In genomic region chr1:5995871-5996630, GRCh38 we compare ENCODE assay signal across 24 cellular contexts. TPM values are rescaled to one million over a fixed set of nuclear protein-coding genes. Genes with fewer than 3 reads are reported as not detected.
DNase-seq lines count a peak whose midpoint lies in the region; ATAC-seq and TF ChIP-seq lines count a peak whose summit lies in the region.
"Had no signal": no experiment of that assay in that cellular context is flagged by ENCODE, and none has a peak within 500 bp of the region (broad histone marks: within the 10 kb centered on the region; RNA-seq: fewer than 3 reads in every experiment).

No MANE protein-coding gene starts in this region.

- TF ChIP-seq CTCF in CD4-positive, alpha-beta T cell (IDR thresholded peaks at IDR 0.05), result no peak
- TF ChIP-seq CTCF in left ventricle myocardium inferior (IDR thresholded peaks at IDR 0.05; ENCODE audit: borderline replicate concordance), result no peak

- no peaks in the 10 kb centered on the region for H3K27me3 ChIP-seq in BLaER1 treated with 17β-estradiol and CSF1 and Interleukin-3, amounts not matched to agents 10 nM and 100 nM
- no peaks in the 10 kb centered on the region for H3K27me3 ChIP-seq in CD4-positive, alpha-beta T cell (ENCODE audit: control insufficient read depth, insufficient read depth, low read length)
- no peaks in the 10 kb centered on the region for H3K27me3 ChIP-seq in left ventricle myocardium inferior (ENCODE audit: low read depth)
- no peaks in the 10 kb centered on the region for H3K27me3 ChIP-seq in neuronal stem cell (ENCODE audit: control insufficient read depth in 3 of 3, insufficient read depth in 3 of 3, low read depth in 1 of 3, low read length in 3 of 3)
- H3K27me3 ChIP-seq: heart right ventricle, ovary had no signal

- peak overlapping the region; percentile 44 for H2AK5ac ChIP-seq in neuronal stem cell (ENCODE audit: low read depth, low read length)

- 0 out of 22 replicates have a peak overlapping the region, but pooled peaks of 2 of the 11 experiments have one; percentile 2 for H3K9ac ChIP-seq in BLaER1 treated with 17β-estradiol and CSF1 and Interleukin-3, amounts not matched to agents 10 nM and 100 nM
- H3K9ac ChIP-seq in neuronal stem cell (ENCODE audit: low read depth, low read length, poor library complexity), result no peak overlapping the region

- no peak overlapping the region for H3K23ac ChIP-seq in neuronal stem cell (ENCODE audit: low read depth, low read length, poor library complexity)

- no peak overlapping the region for H3K4me3 ChIP-seq in BLaER1 treated with 17β-estradiol and CSF1 and Interleukin-3, amounts not matched to agents 10 nM and 100 nM
- H3K4me3 ChIP-seq in left ventricle myocardium inferior (no peak overlapping the region), neuronal stem cell (ENCODE audit: low read length in 2 of 2) (no peak overlapping the region)
- H3K4me3 ChIP-seq: coronary artery, heart right ventricle, K562, ovary had no signal

- H3K27me3 Mint-ChIP-seq in CD4-positive, alpha-beta T cell, result no peaks in the 10 kb centered on the region
- H3K27me3 Mint-ChIP-seq: activated naive CD4-positive, alpha-beta T cell treated with anti-CD3 and anti-CD28 coated beads, Interleukin-2, amount 50 U/mL, for 24 hours had no signal

- WGBS in neuronal stem cell (ENCODE audit: extremely low coverage in 2 of 2, insufficient read length in 2 of 2, insufficient replicate concordance in 1 of 2), 2 donors, result no CpG with 5 or more reads among the region's 17 CpGs

- H3K9me3 Mint-ChIP-seq in CD4-positive, alpha-beta T cell, result no peaks in the 10 kb centered on the region
- H3K9me3 Mint-ChIP-seq: activated naive CD4-positive, alpha-beta T cell treated with anti-CD3 and anti-CD28 coated beads, Interleukin-2, amount 50 U/mL, for 24 hours; activated T-cell treated with anti-CD3 and anti-CD28 coated beads, Interleukin-2, amount 50 U/mL, for 72 hours; endodermal cell had no signal

- no peak overlapping the region for H3K4ac ChIP-seq in neuronal stem cell (ENCODE audit: low read length)

- DNase-seq in CD4-positive, alpha-beta T cell, result no peak
- DNase-seq in left ventricle myocardium inferior (peak; percentile 6), neuronal stem cell (ENCODE audit: low spot score) (no peak), dedifferentiated amniotic fluid mesenchymal stem cell (ENCODE audit: extremely low spot score) (no peak), SIG-M5 treated with dmso at 0.1 percent for 504 hours (lab: John Stamatoyannopoulos, UW; ENCODE audit: unreplicated experiment) (no peak)
- DNase-seq in stimulated activated CD4-positive, alpha-beta T cell treated with anti-CD3 and anti-CD28 coated beads, Interleukin-2, amount 100 ng/mL, for 48 hours, result no peak
- DNase-seq: activated T-cell treated with anti-CD3 and anti-CD28 coated beads, Interleukin-2, amount 50 U/mL, for 72 hours; endodermal cell; foreskin fibroblast; NCI-H1105 treated with DMSO at 0.1 percent for 48 hours; NCI-H1930; NCI-H69; stimulated activated CD4-positive, alpha-beta T cell treated with anti-CD3 and anti-CD28 coated beads, Interleukin-4, amount 100 ng/mL, for 1 hour; trophoblast cell had no signal

- H2AFZ ChIP-seq in neuronal stem cell (ENCODE audit: low read length), result no peak overlapping the region

- POLR2A ChIA-PET in CD4-positive, alpha-beta T cell (lab: Charles Lee), result interaction anchor here (6.0 kb wide), 1 partner anchor 31 kb away, joined by 92 read pairs; no protein-coding TSS in a partner anchor

- peak overlapping the region; percentile 63 for H2BK12ac ChIP-seq in neuronal stem cell (ENCODE audit: low read length)

- peaks cover 19% of the 10 kb centered on the region for H3K36me3 Mint-ChIP-seq in CD4-positive, alpha-beta T cell (ENCODE audit: low read depth)
- H3K36me3 Mint-ChIP-seq: activated naive CD4-positive, alpha-beta T cell treated with anti-CD3 and anti-CD28 coated beads, Interleukin-2, amount 50 U/mL, for 24 hours had no signal

- peak overlapping the region; percentile 66 for H2BK5ac ChIP-seq in neuronal stem cell (ENCODE audit: low read length)

- CTCF ChIA-PET in CD4-positive, alpha-beta T cell (lab: Charles Lee), result no interaction called here

- H3K36me3 ChIP-seq in BLaER1 treated with 17β-estradiol and CSF1 and Interleukin-3, amounts not matched to agents 10 nM and 100 nM, result peaks cover 0 to 28% (median 14%) of the 10 kb centered on the region in 11 experiments; a peak in 13 of 22 replicates
- H3K36me3 ChIP-seq in left ventricle myocardium inferior (no peaks in the 10 kb centered on the region), neuronal stem cell (replicated peaks in 1 of 2; ENCODE audit: control insufficient read depth in 2 of 2, insufficient read depth in 2 of 2, low read length in 2 of 2) (no peaks in the 10 kb centered on the region)
- H3K36me3 ChIP-seq: heart right ventricle, ovary had no signal

- peaks cover 0 to 86% (median 68%) of the 10 kb centered on the region in 11 experiments; a peak in 17 of 22 replicates for H4K20me1 ChIP-seq in BLaER1 treated with 17β-estradiol and CSF1 and Interleukin-3, amounts not matched to agents 10 nM and 100 nM

- peak overlapping the region in 3 of 11 experiments; percentile 18 to 51 (median 21); a peak in 3 of 22 replicates for H3K27ac ChIP-seq in BLaER1 treated with 17β-estradiol and CSF1 and Interleukin-3, amounts not matched to agents 10 nM and 100 nM
- no peak overlapping the region for H3K27ac ChIP-seq in CD4-positive, alpha-beta T cell (ENCODE audit: low read depth, low read length)
- H3K27ac ChIP-seq in left ventricle myocardium inferior (replicated peaks), result no peak overlapping the region
- H3K27ac ChIP-seq in neuronal stem cell (replicated peaks; ENCODE audit: low read length), result no peak overlapping the region
- H3K27ac ChIP-seq: coronary artery, heart right ventricle, ovary had no signal

- no peak overlapping the region for H4K8ac ChIP-seq in neuronal stem cell (ENCODE audit: low read depth, low read length)

- peaks cover 5% of the 10 kb centered on the region for H3K79me1 ChIP-seq in neuronal stem cell (ENCODE audit: low read depth, low read length)

- H3K27ac Mint-ChIP-seq in CD4-positive, alpha-beta T cell, result no peak overlapping the region
- H3K27ac Mint-ChIP-seq: activated naive CD4-positive, alpha-beta T cell treated with anti-CD3 and anti-CD28 coated beads, Interleukin-2, amount 50 U/mL, for 24 hours; activated T-cell treated with anti-CD3 and anti-CD28 coated beads, Interleukin-2, amount 50 U/mL, for 72 hours; endodermal cell had no signal

- H3K18ac ChIP-seq in neuronal stem cell (ENCODE audit: low read length), result peak overlapping the region; percentile 39

- no peak overlapping the region for H3K14ac ChIP-seq in neuronal stem cell (ENCODE audit: low read length)

- no peaks in the 10 kb centered on the region for H3K9me3 ChIP-seq in BLaER1 treated with 17β-estradiol and CSF1 and Interleukin-3, amounts not matched to agents 10 nM and 100 nM (replicated peaks in 1 of 11)
- H3K9me3 ChIP-seq in CD4-positive, alpha-beta T cell (ENCODE audit: control insufficient read depth, low read length), result no peaks in the 10 kb centered on the region
- no peaks in the 10 kb centered on the region for H3K9me3 ChIP-seq in left ventricle myocardium inferior (replicated peaks)
- H3K9me3 ChIP-seq in neuronal stem cell (replicated peaks in 1 of 2; ENCODE audit: control insufficient read depth in 2 of 2, insufficient read depth in 1 of 2, low read depth in 1 of 2, low read length in 2 of 2), result no peaks in the 10 kb centered on the region
- H3K9me3 ChIP-seq: heart right ventricle, ovary had no signal

- H3K4me1 Mint-ChIP-seq in CD4-positive, alpha-beta T cell (ENCODE audit: low read depth), result peaks cover 45% of the 10 kb centered on the region

- ATAC-seq in CD4-positive, alpha-beta T cell (ENCODE audit: poor library complexity), result no peak
- ATAC-seq: activated CD4-positive, CD25-positive, alpha-beta regulatory T cell treated with anti-CD3 and anti-CD28 coated beads, Interleukin-2, amount 50 U/mL, for 24 hours; activated T-cell treated with anti-CD3 and anti-CD28 coated beads, Interleukin-2, amount 50 U/mL, for 72 hours; esophagus mucosa; HCT116; heart right ventricle; K562; right cardiac atrium had no signal

- H4K91ac ChIP-seq in neuronal stem cell (ENCODE audit: low read depth, low read length, poor library complexity), result no peak overlapping the region

- intact Hi-C loops in CD4-positive, alpha-beta T cell (cut with DNase I, micrococcal nuclease), result loop anchor here in 1 of 2 experiments (10.0 kb wide), 1 partner anchor 789 kb away; the partner anchor contains the start of gene CAMTA1
- intact Hi-C loops in left ventricle myocardium inferior (cut with micrococcal nuclease), result no loop called here

- peak overlapping the region; percentile 25 for H3K4me3 Mint-ChIP-seq in CD4-positive, alpha-beta T cell
- H3K4me3 Mint-ChIP-seq: activated naive CD4-positive, alpha-beta T cell treated with anti-CD3 and anti-CD28 coated beads, Interleukin-2, amount 50 U/mL, for 24 hours; endodermal cell had no signal

- H3K4me1 ChIP-seq in BLaER1 treated with 17β-estradiol and CSF1 and Interleukin-3, amounts not matched to agents 10 nM and 100 nM, result peaks cover 34 to 61% (median 58%) of the 10 kb centered on the region in 10 experiments
- H3K4me1 ChIP-seq in left ventricle myocardium inferior (peaks cover 32% of the 10 kb centered on the region), neuronal stem cell (ENCODE audit: control insufficient read depth in 2 of 2, insufficient read depth in 1 of 2, low read depth in 1 of 2, low read length in 2 of 2) (peaks cover 20 to 26% of the 10 kb centered on the region in 2 donors)

- H2BK120ac ChIP-seq in neuronal stem cell (ENCODE audit: low read depth, low read length), result no peak overlapping the region

- H2BK15ac ChIP-seq in neuronal stem cell (ENCODE audit: low read length), result peak overlapping the region; percentile 16

- peak overlapping the region in 10 of 11 experiments; percentile 9 to 99 (median 96); a peak in 15 of 22 replicates for H3K4me2 ChIP-seq in BLaER1 treated with 17β-estradiol and CSF1 and Interleukin-3, amounts not matched to agents 10 nM and 100 nM
- H3K4me2 ChIP-seq in neuronal stem cell (ENCODE audit: insufficient read depth, low read length, poor library complexity, severe bottlenecking), result no peak overlapping the region

RNA-seq across cellular contexts. Expression of gene NPHP4, which starts 3.8 kb away (rescaled TPM):
- 1 to 10 TPM; 6.2 to 7.7 TPM for total RNA-seq in CD4-positive, alpha-beta T cell
- total RNA-seq in left ventricle myocardium inferior, result 3.7 TPM
- 9.7 TPM for polyA plus RNA-seq in neuronal stem cell (2013, experiment 1 of 2)
- 9.5 TPM for polyA plus RNA-seq in neuronal stem cell (2013, experiment 2 of 2)

RNA-seq across cellular contexts. Expression of gene KCNAB2, which starts 49.6 kb away (rescaled TPM):
- 100 to 1,000 TPM; 147 to 155 TPM for total RNA-seq in CD4-positive, alpha-beta T cell
- 31.0 TPM for total RNA-seq in left ventricle myocardium inferior
- polyA plus RNA-seq in neuronal stem cell (2013, experiment 1 of 2), result 5.4 TPM
- polyA plus RNA-seq in neuronal stem cell (2013, experiment 2 of 2), result 6.0 TPM
